ENCODE assay signal across 16 cellular contexts in the genomic region with DNA sequence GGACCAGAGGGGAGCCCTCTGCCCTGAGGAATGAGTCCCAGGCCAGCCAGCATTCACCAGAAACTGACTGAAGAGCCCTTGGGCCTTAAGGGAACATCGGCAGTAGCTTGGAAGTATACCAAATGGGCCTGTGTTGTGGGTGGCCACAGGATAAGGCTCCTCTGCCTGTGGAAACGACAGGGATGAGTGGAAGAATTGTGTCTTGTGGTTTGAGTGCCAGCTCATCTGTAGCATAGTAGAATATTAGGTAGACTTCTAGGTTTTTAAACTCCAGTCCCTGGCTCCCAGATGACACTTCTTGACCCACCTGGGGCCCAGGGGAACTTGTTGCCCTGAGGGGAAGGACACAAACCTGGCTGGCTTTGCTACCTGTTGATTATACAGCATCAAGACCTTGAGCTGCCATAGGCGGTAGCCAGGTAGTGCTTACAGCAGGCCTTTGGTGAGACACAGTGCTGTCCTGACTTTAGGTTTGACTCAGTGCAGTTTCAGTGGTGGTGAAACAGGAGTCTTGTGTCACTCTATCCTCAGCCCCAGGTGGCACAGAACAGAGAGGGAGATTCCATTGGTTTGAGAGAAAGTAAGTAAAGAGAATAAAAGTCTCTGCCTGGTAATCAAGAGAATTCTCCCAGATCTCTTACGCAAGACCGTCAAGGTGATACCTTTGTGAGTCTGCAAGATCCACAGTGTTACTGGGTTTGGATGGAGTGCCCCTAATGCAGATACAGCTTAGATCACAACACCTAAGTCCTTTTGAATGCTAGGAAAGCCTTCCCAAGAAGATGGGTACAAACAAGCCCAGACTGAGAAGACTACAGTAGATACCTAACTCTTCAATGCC. TPM values are rescaled to one million over a fixed set of nuclear protein-coding genes. Genes with fewer than 3 reads are reported as not detected.
DNase-seq lines count a peak whose midpoint lies in the region; ATAC-seq, FAIRE-seq and TF ChIP-seq lines count a peak whose summit lies in the region.
"Had no signal": no experiment of that assay in that cellular context is flagged by ENCODE, and none has a peak within 500 bp of the region (broad histone marks: within the 10 kb centered on the region; RNA-seq: fewer than 3 reads in every experiment).

No MANE protein-coding gene starts in this region.

- TF ChIP-seq CTCF in H9 (conservative IDR thresholded peaks at IDR 0.05) (no peak), GM13977 (IDR thresholded peaks at IDR 0.05; ENCODE audit: extremely low read depth, insufficient read depth, missing control alignments) (no peak)

- no peaks in the 10 kb centered on the region; the same call in 1 of the 2 replicates for H3K79me2 ChIP-seq in H9 (ENCODE audit: insufficient read depth, low read length)

- WGBS in H9 (ENCODE audit: extremely low coverage, insufficient read length, low lambda C conversion rate), result no CpG with 5 or more reads among the region's 5 CpGs

- no peak overlapping the region for H3K14ac ChIP-seq in H9 (ENCODE audit: insufficient read depth, low read length)

- no peak overlapping the region for H3T11ph ChIP-seq in H9 (ENCODE audit: low read length)

- no peaks in the 10 kb centered on the region for H4K20me1 ChIP-seq in H9 (ENCODE audit: control insufficient read depth, insufficient read depth, insufficient read length)

- H3K27ac ChIP-seq in H9 (ENCODE audit: insufficient read length, low read depth, low read length), result no peak overlapping the region

- H2BK20ac ChIP-seq in H9 (ENCODE audit: low read depth, low read length, poor library complexity, severe bottlenecking), result no peak overlapping the region

- H3K56ac ChIP-seq in H9 (ENCODE audit: insufficient read length, low read depth, low read length), result no peak overlapping the region

- no peak overlapping the region for H4K8ac ChIP-seq in H9 (replicated peaks; ENCODE audit: insufficient read length, low read depth, low read length)

- H3K4me2 ChIP-seq in H9 (ENCODE audit: insufficient read depth, insufficient read length, low read length), result no peak overlapping the region

- no peak overlapping the region for H3K4me3 Mint-ChIP-seq in H9
- H3K4me3 Mint-ChIP-seq: CD14-positive monocyte had no signal

- H3K4me1 ChIP-seq in H9 (ENCODE audit: insufficient read depth, low read length), result 0 out of 2 replicates have a peak, but pooled peaks cover 2% of the 10 kb centered on the region

- H3K23me2 ChIP-seq in H9 (ENCODE audit: insufficient read length, low read depth, low read length, poor library complexity, severe bottlenecking), result no peaks in the 10 kb centered on the region

- no peak overlapping the region for H3K9ac ChIP-seq in H9 (ENCODE audit: extremely low read depth, insufficient read length, low read length)

- no peak overlapping the region for H3K4ac ChIP-seq in H9 (ENCODE audit: low read depth, low read length)

- no peak overlapping the region for H2BK120ac ChIP-seq in H9 (ENCODE audit: low read depth, low read length, poor library complexity, severe bottlenecking)

- H4K91ac ChIP-seq in H9 (ENCODE audit: insufficient read length, low read depth, low read length), result no peak overlapping the region

- no peak overlapping the region for H2BK5ac ChIP-seq in H9 (ENCODE audit: insufficient read length, low read length)

- H4K5ac ChIP-seq in H9 (ENCODE audit: insufficient read length, low read depth, low read length), result no peak overlapping the region

- no peak overlapping the region for H2AK5ac ChIP-seq in H9 (ENCODE audit: insufficient read length, low read length)

- peaks cover 2 to 25% (median 3%) of the 10 kb centered on the region in 3 experiments; a peak in 6 of 7 replicates for H3K36me3 Mint-ChIP-seq in H9 (ENCODE audit: insufficient read depth in 1 of 3, low read depth in 3 of 3)

- ATAC-seq in GM18873 (IDR thresholded peaks at IDR 0.05; ENCODE audit: low FRiP score, unreplicated experiment) (peak; percentile 76), HG02571 (IDR thresholded peaks at IDR 0.05; ENCODE audit: unreplicated experiment) (peak; percentile 92), HG03442 (IDR thresholded peaks at IDR 0.05; ENCODE audit: unreplicated experiment) (peak; percentile 81)
- ATAC-seq: left colon, Panc1 had no signal

- peaks cover 15 to 19% of the 10 kb centered on the region in 2 experiments for H3K9me3 Mint-ChIP-seq in H9

- H3K27me3 ChIP-seq in H9 (ENCODE audit: insufficient read depth, low read length), result no peaks in the 10 kb centered on the region
- H3K27me3 ChIP-seq in H7 (ENCODE audit: control insufficient read depth, insufficient read depth, low read length), result no peaks in the 10 kb centered on the region

- in situ Hi-C loops in GM13977 (cut with MboI; ENCODE audit: low pct_unique_long_range_greater_than_20kb, low sequenced_read_pairs, unreplicated experiment), result loop anchor here (10.0 kb wide), 1 partner anchor 115 kb away; no protein-coding TSS in a partner anchor

- no peak overlapping the region for H2BK15ac ChIP-seq in H9 (ENCODE audit: low read depth, low read length)

- H3K27me3 Mint-ChIP-seq in H9 (ENCODE audit: low read depth), result no peaks in the 10 kb centered on the region

- FAIRE-seq in GM12891 (lab: Jason Lieb, UNC), result peak; percentile 88
- FAIRE-seq: colon, frontal cortex had no signal

- H3K79me1 ChIP-seq in H9 (ENCODE audit: insufficient read depth, low read depth, low read length, poor library complexity, severe bottlenecking), result no peaks in the 10 kb centered on the region

- DNase-seq in GM12891 (ENCODE audit: insufficient read length, low spot score) (no peak), H9 (no peak), H7 (no peak), GM13977 (ENCODE audit: low spot score) (no peak), NCI-H2081 treated with DMSO at 0.1 percent for 48 hours (lab: John Stamatoyannopoulos, UW) (no peak)
- DNase-seq: activated effector memory CD4-positive, alpha-beta T cell treated with Interleukin-2 at 50 U/mL for 16 hours; left colon; NCI-H187 treated with DMSO at 0.1 percent for 48 hours; stimulated activated CD4-positive, alpha-beta T cell treated with anti-CD3 and anti-CD28 coated beads, Interleukin-4, amount 100 ng/mL, for 1 hour had no signal

- H2BK12ac ChIP-seq in H9 (ENCODE audit: insufficient read length, low read depth, low read length), result no peak overlapping the region

- H3K27ac Mint-ChIP-seq in H9, result no peak overlapping the region; a peak in 1 of 7 replicates
- H3K27ac Mint-ChIP-seq: CD14-positive monocyte had no signal

- H3K4me1 Mint-ChIP-seq in H9, result peaks cover 15 to 17% of the 10 kb centered on the region in 2 experiments

- no peak for TF ChIP-seq POLR2A in GM12891 (IDR thresholded peaks at IDR 0.05; ENCODE audit: low read depth, low read length)

- H3K9me3 ChIP-seq in H9 (ENCODE audit: control insufficient read depth, low read depth, low read length), result no peaks in the 10 kb centered on the region

- H2AFZ ChIP-seq in H9 (ENCODE audit: low read length), result no peak overlapping the region

- H3K4me3 ChIP-seq in H7 (ENCODE audit: insufficient read depth, low read depth, low read length), result no peak overlapping the region

- H3K23ac ChIP-seq in H9 (ENCODE audit: insufficient read length, low read depth, low read length), result no peak overlapping the region

- no peak overlapping the region for H3K18ac ChIP-seq in H9 (ENCODE audit: insufficient read length, low read depth, low read length)

- no peaks in the 10 kb centered on the region for H3K36me3 ChIP-seq in H7 (replicated peaks; ENCODE audit: control insufficient read depth, insufficient read depth, low read length)

TF ChIP-seq in GM12891, 5 proteins besides CTCF, POLR2A, EP300 and RAD21:
- TF ChIP-seq TAF1 (IDR thresholded peaks at IDR 0.05; ENCODE audit: low read depth, low read length) (no peak), POU2F2 (IDR thresholded peaks at IDR 0.05; ENCODE audit: low read depth, low read length) (no peak), POLR2AphosphoS5 (IDR thresholded peaks at IDR 0.05; ENCODE audit: low read depth, low read length) (no peak), PAX5 (IDR thresholded peaks at IDR 0.05; ENCODE audit: insufficient read depth, low read length, severe bottlenecking) (no peak), SPI1 (IDR thresholded peaks at IDR 0.05; ENCODE audit: low read depth, low read length) (no peak)

RNA-seq across cellular contexts. Expression of a gene that starts 50.2 kb away (rescaled TPM):
- polyA plus RNA-seq in GM12891 (2012; ENCODE audit: low read depth, missing spikeins), result 78.2 TPM
- 146 and 147 TPM in 2 replicates for total RNA-seq in H9 (2021)
- 31.9 and 57.9 TPM in 2 replicates for total RNA-seq in H7 (2014; rRNA removed; shearing (Covaris generic))
